1 cellular context compared by ENCODE assay signal in the genomic region with DNA sequence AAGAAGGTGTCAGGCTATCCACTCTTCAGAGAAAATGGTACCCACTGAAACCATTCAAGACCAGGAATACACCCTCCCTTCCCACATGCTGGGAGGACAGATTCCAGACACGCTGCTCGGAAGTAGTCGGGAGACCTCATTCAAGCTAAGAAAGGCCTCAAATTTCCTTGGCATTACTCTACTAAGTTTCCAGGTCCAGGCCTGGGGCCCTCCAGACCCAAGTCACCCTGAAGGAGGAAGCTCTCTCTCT.
TF ChIP-seq lines count a peak whose summit lies in the region.

No MANE protein-coding gene starts in this region.

TF ChIP-seq in IMR-90, 13 proteins besides CTCF, POLR2A, EP300 and RAD21:
- TF ChIP-seq MAZ (IDR thresholded peaks at IDR 0.05; ENCODE audit: borderline replicate concordance, low read depth, low read length) (no peak), MAFK (IDR thresholded peaks at IDR 0.05; ENCODE audit: low read depth, low read length) (no peak), CHD1 (IDR thresholded peaks at IDR 0.05; ENCODE audit: low read depth, low read length) (no peak), FOS (IDR thresholded peaks at IDR 0.05; ENCODE audit: low read depth, low read length) (no peak), CEBPB (IDR thresholded peaks at IDR 0.05; ENCODE audit: low read depth, low read length) (no peak), NFE2L2 (IDR thresholded peaks at IDR 0.05; ENCODE audit: low read depth, low read length) (no peak), RCOR1 (IDR thresholded peaks at IDR 0.05; ENCODE audit: insufficient replicate concordance, low read length) (no peak), BHLHE40 (IDR thresholded peaks at IDR 0.05; ENCODE audit: low read depth, low read length) (no peak), MXI1 (IDR thresholded peaks at IDR 0.05; ENCODE audit: borderline replicate concordance, low read depth, low read length) (no peak), RFX5 (IDR thresholded peaks at IDR 0.05; ENCODE audit: low read depth, low read length) (no peak), SMC3 (IDR thresholded peaks at IDR 0.05; ENCODE audit: low read depth, low read length) (no peak)
- TF ChIP-seq, protein P1, sequence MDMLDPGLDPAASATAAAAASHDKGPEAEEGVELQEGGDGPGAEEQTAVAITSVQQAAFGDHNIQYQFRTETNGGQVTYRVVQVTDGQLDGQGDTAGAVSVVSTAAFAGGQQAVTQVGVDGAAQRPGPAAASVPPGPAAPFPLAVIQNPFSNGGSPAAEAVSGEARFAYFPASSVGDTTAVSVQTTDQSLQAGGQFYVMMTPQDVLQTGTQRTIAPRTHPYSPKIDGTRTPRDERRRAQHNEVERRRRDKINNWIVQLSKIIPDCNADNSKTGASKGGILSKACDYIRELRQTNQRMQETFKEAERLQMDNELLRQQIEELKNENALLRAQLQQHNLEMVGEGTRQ (IDR thresholded peaks at IDR 0.05; ENCODE audit: low read depth, low read length): no peak
- TF ChIP-seq, protein P2, sequence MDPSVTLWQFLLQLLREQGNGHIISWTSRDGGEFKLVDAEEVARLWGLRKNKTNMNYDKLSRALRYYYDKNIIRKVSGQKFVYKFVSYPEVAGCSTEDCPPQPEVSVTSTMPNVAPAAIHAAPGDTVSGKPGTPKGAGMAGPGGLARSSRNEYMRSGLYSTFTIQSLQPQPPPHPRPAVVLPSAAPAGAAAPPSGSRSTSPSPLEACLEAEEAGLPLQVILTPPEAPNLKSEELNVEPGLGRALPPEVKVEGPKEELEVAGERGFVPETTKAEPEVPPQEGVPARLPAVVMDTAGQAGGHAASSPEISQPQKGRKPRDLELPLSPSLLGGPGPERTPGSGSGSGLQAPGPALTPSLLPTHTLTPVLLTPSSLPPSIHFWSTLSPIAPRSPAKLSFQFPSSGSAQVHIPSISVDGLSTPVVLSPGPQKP (IDR thresholded peaks at IDR 0.05; ENCODE audit: borderline replicate concordance, low read depth, low read length): no peak
